Comparison of ENCODE assay signal across 13 cellular contexts in genomic region chrX:39821709-39822095, GRCh38.
DNase-seq lines count a peak whose midpoint lies in the region; ATAC-seq and TF ChIP-seq lines count a peak whose summit lies in the region.
"Had no signal": no experiment of that assay in that cellular context is flagged by ENCODE, and none has a peak within 500 bp of the region (broad histone marks: within the 10 kb centered on the region; RNA-seq: fewer than 3 reads in every experiment).

No MANE protein-coding gene starts in this region.

- 47 to 68% (median 57%) methylated on average over 24 to 25 of the region's 26 CpGs for WGBS in heart left ventricle, 4 donors
- WGBS in mesodermal cell (ENCODE audit: insufficient coverage in 2 of 2), 2 experiments = 0 to 30% methylated on average over 2 to 4 of the region's 26 CpGs

- H3K27me3 Mint-ChIP-seq in type B pancreatic cell = peaks cover 19% of the 10 kb centered on the region

- no peak overlapping the region for H3K27ac Mint-ChIP-seq in type B pancreatic cell
- H3K27ac Mint-ChIP-seq: activated T-helper 1 cell treated with anti-CD3 and anti-CD28 coated beads, Interleukin-12 subunit alpha, Interleukin-12 subunit beta, Interleukin-2, Interleukin-4 antibody, amounts not matched to agents 30 ng/mL and 10 ng/mL and 1 ng/mL, durations not matched to agents 14 hours and 24 hours and 36 hours; natural killer cell had no signal

- H3K4me1 ChIP-seq in heart left ventricle (peaks cover 0 to 17% (median 5%) of the 10 kb centered on the region in 12 donors), mesodermal cell (ENCODE audit: control insufficient read depth, insufficient read depth, low read length, poor library complexity, severe bottlenecking) (peaks cover 20% of the 10 kb centered on the region)

- in situ Hi-C loops in brain microvascular endothelial cell (cut with HindIII; ENCODE audit: low pct_ligation_motif_present, low sequenced_read_pairs) = loop anchor here (25.0 kb wide), 1 partner anchor 91 kb away; no protein-coding TSS in a partner anchor

- peak overlapping the region; percentile 80 for H3K4me3 Mint-ChIP-seq in type B pancreatic cell

- DNase-seq in heart left ventricle (no peak), Right ventricle myocardium inferior (ENCODE audit: missing footprints) (no peak), brain microvascular endothelial cell (no peak), type B pancreatic cell (ENCODE audit: extremely low spot score, unreplicated experiment) (no peak), germinal center (ENCODE audit: low spot score) (no peak)
- DNase-seq: hippocampal formation; natural killer cell; NK-92 treated with Interleukin-12 subunit alpha and Interleukin-12 subunit beta, amount 100 ng/mL, for 24 hours; transverse colon had no signal

- H3K27ac ChIP-seq in heart left ventricle (peak overlapping the region in 2 of 12 donors; percentile 9 to 33), brain microvascular endothelial cell (no peak overlapping the region), mesodermal cell (ENCODE audit: low read depth, low read length, severe bottlenecking) (no peak overlapping the region)
- H3K27ac ChIP-seq: transverse colon had no signal

- H3K36me3 ChIP-seq in heart left ventricle (no peaks in the 10 kb centered on the region), brain microvascular endothelial cell (replicated peaks) (no peaks in the 10 kb centered on the region), mesodermal cell (ENCODE audit: control insufficient read depth, insufficient read depth, low read length) (no peaks in the 10 kb centered on the region)
- H3K36me3 ChIP-seq: transverse colon had no signal

- peaks cover 13% of the 10 kb centered on the region for H3K4me1 Mint-ChIP-seq in type B pancreatic cell (ENCODE audit: unreplicated experiment)

- intact Hi-C loops in heart left ventricle (cut with DNase I) (loop anchor here in 5 of 10 donors (10.0 kb wide), 5 partner anchors 73 to 443 kb away; no protein-coding TSS in a partner anchor), Right ventricle myocardium inferior (cut with DNase I) (loop anchor here (5.0 kb wide), 1 partner anchor 191 kb away; no protein-coding TSS in a partner anchor)

- ATAC-seq in heart left ventricle = no peak
- no peak for ATAC-seq in Right ventricle myocardium inferior
- ATAC-seq in HG02642 (IDR thresholded peaks at IDR 0.05; ENCODE audit: poor library complexity, unreplicated experiment) = no peak
- ATAC-seq in HG03571 (IDR thresholded peaks at IDR 0.05; ENCODE audit: unreplicated experiment) = no peak

- peaks cover 0 to 7% (median 0%) of the 10 kb centered on the region in 12 donors for H3K9me3 ChIP-seq in heart left ventricle
- H3K9me3 ChIP-seq in mesodermal cell (ENCODE audit: control insufficient read depth, low read length) = no peaks in the 10 kb centered on the region
- H3K9me3 ChIP-seq: transverse colon had no signal

- TF ChIP-seq CTCF in heart left ventricle (IDR thresholded peaks at IDR 0.05) (no peak), brain microvascular endothelial cell (IDR thresholded peaks at IDR 0.05; ENCODE audit: low read depth, low read length, missing control alignments) (no peak), type B pancreatic cell (conservative IDR thresholded peaks at IDR 0.05) (no peak)

- no peak for TF ChIP-seq POLR2A in heart left ventricle (IDR thresholded peaks at IDR 0.05)

- H3K36me3 Mint-ChIP-seq in type B pancreatic cell = no peaks in the 10 kb centered on the region
- H3K36me3 Mint-ChIP-seq: natural killer cell had no signal

- peak overlapping the region in 11 of 12 donors; percentile 30 to 57 (median 50) for H3K4me3 ChIP-seq in heart left ventricle
- H3K4me3 ChIP-seq in brain microvascular endothelial cell (ENCODE audit: low read depth, low read length) = peak overlapping the region; percentile 33
- H3K4me3 ChIP-seq in mesodermal cell (ENCODE audit: extremely low read depth, insufficient read depth, low read length, poor library complexity, severe bottlenecking) = peak overlapping the region; percentile 12

- no peaks in the 10 kb centered on the region for H3K9me3 Mint-ChIP-seq in type B pancreatic cell
- H3K9me3 Mint-ChIP-seq: natural killer cell had no signal

- H3K27me3 ChIP-seq in heart left ventricle = peaks cover 0 to 54% (median 0%) of the 10 kb centered on the region in 9 donors
- H3K27me3 ChIP-seq in brain microvascular endothelial cell (replicated peaks) = no peaks in the 10 kb centered on the region
